10 cellular contexts compared by ENCODE assay signal in genomic region chr5:1515311-1515920, GRCh38. TPM values are rescaled to one million over a fixed set of nuclear protein-coding genes. Genes with fewer than 3 reads are reported as not detected.
DNase-seq lines count a peak whose midpoint lies in the region; ATAC-seq and TF ChIP-seq lines count a peak whose summit lies in the region.
"Had no signal": no experiment of that assay in that cellular context is flagged by ENCODE, and none has a peak within 500 bp of the region (broad histone marks: within the 10 kb centered on the region; RNA-seq: fewer than 3 reads in every experiment).

No MANE protein-coding gene starts in this region.

- TF ChIP-seq CTCF in hepatocyte (IDR thresholded peaks at IDR 0.05; ENCODE audit: poor library complexity) (no peak), nephron progenitor cell (IDR thresholded peaks at IDR 0.05) (no peak)

- H3K9me2 ChIP-seq in hepatocyte (replicated peaks; ENCODE audit: insufficient read depth) = no peaks in the 10 kb centered on the region

- peaks cover 24% of the 10 kb centered on the region for H3K4me1 ChIP-seq in hepatocyte (ENCODE audit: insufficient read depth)

- peaks cover 94% of the 10 kb centered on the region for H3K79me2 ChIP-seq in hepatocyte

- H3K4me2 ChIP-seq in hepatocyte = peak overlapping the region; percentile 33

- peak; percentile 18 for DNase-seq in ELF-1 (ENCODE audit: low read depth, low spot score)
- DNase-seq in T-helper 17 cell = peak in 2 of 3 donors; percentile 4 to 7
- DNase-seq in hepatocyte (ENCODE audit: low spot score) = no peak
- peak; percentile 76 for DNase-seq in posterior vena cava (ENCODE audit: low spot score)
- DNase-seq in AML-193 (lab: John Stamatoyannopoulos, UW) = no peak
- no peak for DNase-seq in nephron progenitor cell
- DNase-seq in UCSD-AML1 (lab: John Stamatoyannopoulos, UW; ENCODE audit: unreplicated experiment) = no peak
- DNase-seq: activated CD4-positive, alpha-beta T cell treated with anti-CD3 and anti-CD28 coated beads, Interleukin-2, amount 50 U/mL, for 4 hours; hypothalamus had no signal

- H3K27me3 ChIP-seq in hepatocyte = no peaks in the 10 kb centered on the region

- H3K36me3 Mint-ChIP-seq in T-helper 17 cell (ENCODE audit: low read depth) = no peaks in the 10 kb centered on the region
- peaks cover 14% of the 10 kb centered on the region for H3K36me3 Mint-ChIP-seq in nephron progenitor cell (ENCODE audit: low read depth)

- H3K27me3 Mint-ChIP-seq in T-helper 17 cell (no peaks in the 10 kb centered on the region), nephron progenitor cell (ENCODE audit: low read depth, poor library complexity) (peaks cover under 1% of the 10 kb centered on the region)

- H3K4me3 ChIP-seq in hepatocyte = no peak overlapping the region

- H3K27ac ChIP-seq in hepatocyte = peak overlapping the region; percentile 73

- H4K20me1 ChIP-seq in hepatocyte (ENCODE audit: insufficient read depth, poor library complexity, severe bottlenecking) = peaks cover 19% of the 10 kb centered on the region

- no peaks in the 10 kb centered on the region for H3K9me3 Mint-ChIP-seq in nephron progenitor cell

- intact Hi-C loops in posterior vena cava (cut with DNase I) = no loop called here

- H3K4me3 Mint-ChIP-seq in T-helper 17 cell = no peak overlapping the region
- H3K4me3 Mint-ChIP-seq in nephron progenitor cell = no peak overlapping the region

- no peak overlapping the region for H3K27ac Mint-ChIP-seq in T-helper 17 cell
- no peak overlapping the region for H3K27ac Mint-ChIP-seq in nephron progenitor cell

- H3K4me1 Mint-ChIP-seq in T-helper 17 cell = peaks cover 23% of the 10 kb centered on the region
- peaks cover 32% of the 10 kb centered on the region for H3K4me1 Mint-ChIP-seq in nephron progenitor cell

- H3K9me3 ChIP-seq in T-helper 17 cell (ENCODE audit: control insufficient read depth, low read length, poor library complexity, severe bottlenecking) (no peaks in the 10 kb centered on the region), hepatocyte (ENCODE audit: low read depth) (no peaks in the 10 kb centered on the region)

- 94% methylated on average over 3 of the region's 11 CpGs for WGBS in hepatocyte (ENCODE audit: low lambda C conversion rate, missing lambda C conversion rate)

- H2AFZ ChIP-seq in hepatocyte = no peak overlapping the region

- no peaks in the 10 kb centered on the region for H3K36me3 ChIP-seq in hepatocyte (replicated peaks; ENCODE audit: insufficient read depth, low read depth)

- no peak for ATAC-seq in T-helper 17 cell
- no peak for ATAC-seq in HG02610 (IDR thresholded peaks at IDR 0.05; ENCODE audit: unreplicated experiment)

RNA-seq across cellular contexts. Expression of gene LPCAT1, which starts 8.3 kb away (rescaled TPM):
- total RNA-seq in T-helper 17 cell (10 to 100 TPM; 23.4 to 24.8 TPM), hepatocyte (44.1 and 46.7 TPM in 2 replicates), posterior vena cava (10 to 100 TPM; 30.8 to 36.9 TPM)
- polyA plus RNA-seq in hepatocyte = 56.0 and 75.7 TPM in 2 replicates

Comparison
In these comparisons a context has a peak if more than half of its experiments do, and no peak if none do; other contexts are left out.
1. DNase-seq: peak in ELF-1 (single experiment), T-helper 17 cell (2 of 3) and posterior vena cava (single experiment); none in hepatocyte (single experiment), AML-193 (0 of 2), nephron progenitor cell (single experiment) and UCSD-AML1 (single experiment).